28 cellular contexts compared by ENCODE assay signal in the genomic region with DNA sequence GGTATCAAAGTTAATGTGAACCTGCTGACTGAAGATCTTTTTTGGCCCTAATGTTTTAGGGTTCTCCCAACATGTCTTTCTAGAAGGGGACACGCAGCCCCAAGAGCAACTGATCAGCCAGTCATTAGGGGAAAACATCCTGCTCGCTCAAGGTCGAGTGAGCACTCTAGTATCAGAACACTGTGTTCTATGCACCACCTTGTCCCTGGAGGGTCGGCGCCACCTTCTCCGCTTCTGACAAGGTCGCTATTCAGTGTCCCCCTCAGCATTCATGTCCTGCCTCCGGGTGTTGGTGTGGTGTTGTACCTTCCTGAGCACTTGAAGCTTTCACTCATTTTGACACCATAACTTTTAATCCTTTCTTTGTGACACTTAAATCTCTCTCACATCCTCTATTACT.
"Had no signal": no experiment of that assay in that cellular context is flagged by ENCODE, and none has a peak within 500 bp of the region (broad histone marks: within the 10 kb centered on the region; RNA-seq: fewer than 3 reads in every experiment).

No MANE protein-coding gene starts in this region.

- H3K4me1 Mint-ChIP-seq: activated CD4-positive, alpha-beta T cell treated with anti-CD3 and anti-CD28 coated beads, Interleukin-2, amount 10 ng/mL, durations not matched to agents 24 days and 14 days had no signal

- ATAC-seq: activated CD8-positive, alpha-beta T cell treated with anti-CD3 and anti-CD28 coated beads for 36 hours; activated naive CD4-positive, alpha-beta T cell treated with anti-CD3 and anti-CD28 coated beads, Interleukin-2, amount 50 U/mL, for 72 hours; Panc1 had no signal

- H3K36me3 ChIP-seq: brain microvascular endothelial cell, MG63, SJSA1 had no signal

- H3K27me3 Mint-ChIP-seq: activated CD4-positive, alpha-beta T cell treated with anti-CD3 and anti-CD28 coated beads, Interleukin-2, amount 10 ng/mL, durations not matched to agents 24 days and 14 days; activated CD8-positive, alpha-beta T cell treated with anti-CD3 and anti-CD28 coated beads for 36 hours; activated T-cell treated with anti-CD3 and anti-CD28 coated beads, Interleukin-2, amount 50 U/mL, for 24 hours had no signal

- H3K4me2 ChIP-seq: SK-N-SH had no signal

- H3K4me3 Mint-ChIP-seq: activated CD4-positive, alpha-beta T cell treated with anti-CD3 and anti-CD28 coated beads, Interleukin-2, amount 10 ng/mL, durations not matched to agents 24 days and 14 days; activated CD8-positive, alpha-beta T cell treated with anti-CD3 and anti-CD28 coated beads for 36 hours; activated T-cell treated with anti-CD3 and anti-CD28 coated beads, Interleukin-2, amount 50 U/mL, for 24 hours; T-helper 1 cell treated with Interleukin-12 subunit alpha and Interleukin-12 subunit beta and Interleukin-4 antibody, amounts not matched to agents 30 μg/mL and 1 μg/mL, for 36 hours; T-helper 2 cell treated with Interferon-gamma antibody and Interleukin-4, amounts not matched to agents 5 μg/mL and 100 μg/mL, for 36 hours had no signal

- H3K27me3 ChIP-seq: brain microvascular endothelial cell, MG63, SJSA1 had no signal

- H3K27ac Mint-ChIP-seq: activated CD4-positive, alpha-beta T cell treated with anti-CD3 and anti-CD28 coated beads, Interleukin-2, amount 10 ng/mL, durations not matched to agents 24 days and 14 days; activated CD8-positive, alpha-beta T cell treated with anti-CD3 and anti-CD28 coated beads for 36 hours; activated naive CD4-positive, alpha-beta T cell treated with anti-CD3 and anti-CD28 coated beads, Interleukin-2, amount 50 U/mL, for 72 hours; activated T-cell treated with anti-CD3 and anti-CD28 coated beads, Interleukin-2, amount 50 U/mL, for 24 hours; activated T-helper 2 cell treated with anti-CD3 and anti-CD28 coated beads, Interferon-gamma antibody, Interleukin-2, Interleukin-4, amounts not matched to agents 10 μg/mL and 5 μg/mL and 100 μg/mL, durations not matched to agents 14 hours and 24 hours and 36 hours; T-helper 1 cell treated with Interleukin-12 subunit alpha and Interleukin-12 subunit beta and Interleukin-4 antibody, amounts not matched to agents 30 μg/mL and 1 μg/mL, for 36 hours; T-helper 2 cell treated with Interferon-gamma antibody and Interleukin-4, amounts not matched to agents 5 μg/mL and 100 μg/mL, for 36 hours had no signal

- DNase-seq: activated CD4-positive, alpha-beta T cell treated with anti-CD3 and anti-CD28 coated beads, Interleukin-2, amount 10 ng/mL, durations not matched to agents 24 days and 14 days; activated CD4-positive, alpha-beta T cell treated with anti-CD3 and anti-CD28 coated beads, Interleukin-2, amount 50 U/mL, for 4 hours; activated CD8-positive, alpha-beta T cell treated with anti-CD3 and anti-CD28 coated beads for 36 hours; activated gamma-delta T cell; activated naive CD4-positive, alpha-beta T cell treated with Interleukin-2 at 50 U/mL for 16 hours; activated T-cell treated with anti-CD3 and anti-CD28 coated beads, Interleukin-2, amount 50 U/mL, for 24 hours; amniotic stem cell; brain microvascular endothelial cell; central memory CD4-positive, alpha-beta T cell; Kasumi-1; KG1; MG63; NCI-H1048; NCI-H146; NCI-H187; NCI-H2029 treated with DMSO at 0.1 percent for 48 hours; NCI-H345; NCI-H524 treated with DMSO at 0.1 percent for 48 hours; NK-92 treated with Interleukin-12 subunit alpha and Interleukin-12 subunit beta, amount 100 ng/mL, for 24 hours; OCI-M1; SHP77 treated with DMSO at 0.1 percent for 48 hours; SK-N-SH had no signal

- H3K4me3 ChIP-seq: MG63, SJSA1 had no signal

- H3K9ac ChIP-seq: SK-N-SH had no signal

- H3K9me3 ChIP-seq: MG63, SJSA1, SK-N-SH had no signal

- H3K27ac ChIP-seq: brain microvascular endothelial cell, SJSA1 had no signal

- H3K9me3 Mint-ChIP-seq: activated CD4-positive, alpha-beta T cell treated with anti-CD3 and anti-CD28 coated beads, Interleukin-2, amount 10 ng/mL, durations not matched to agents 24 days and 14 days; activated CD8-positive, alpha-beta T cell treated with anti-CD3 and anti-CD28 coated beads for 36 hours; activated naive CD4-positive, alpha-beta T cell treated with anti-CD3 and anti-CD28 coated beads, Interleukin-2, amount 50 U/mL, for 72 hours; activated T-cell treated with anti-CD3 and anti-CD28 coated beads, Interleukin-2, amount 50 U/mL, for 24 hours; activated T-helper 2 cell treated with anti-CD3 and anti-CD28 coated beads, Interferon-gamma antibody, Interleukin-2, Interleukin-4, amounts not matched to agents 10 μg/mL and 5 μg/mL and 100 μg/mL, durations not matched to agents 14 hours and 24 hours and 36 hours; T-helper 1 cell treated with Interleukin-12 subunit alpha and Interleukin-12 subunit beta and Interleukin-4 antibody, amounts not matched to agents 30 μg/mL and 1 μg/mL, for 36 hours; T-helper 2 cell treated with Interferon-gamma antibody and Interleukin-4, amounts not matched to agents 5 μg/mL and 100 μg/mL, for 36 hours had no signal

- H3K36me3 Mint-ChIP-seq: activated naive CD4-positive, alpha-beta T cell treated with anti-CD3 and anti-CD28 coated beads, Interleukin-2, amount 50 U/mL, for 72 hours had no signal
